ENCODE assay signal across 9 cellular contexts in the genomic region with DNA sequence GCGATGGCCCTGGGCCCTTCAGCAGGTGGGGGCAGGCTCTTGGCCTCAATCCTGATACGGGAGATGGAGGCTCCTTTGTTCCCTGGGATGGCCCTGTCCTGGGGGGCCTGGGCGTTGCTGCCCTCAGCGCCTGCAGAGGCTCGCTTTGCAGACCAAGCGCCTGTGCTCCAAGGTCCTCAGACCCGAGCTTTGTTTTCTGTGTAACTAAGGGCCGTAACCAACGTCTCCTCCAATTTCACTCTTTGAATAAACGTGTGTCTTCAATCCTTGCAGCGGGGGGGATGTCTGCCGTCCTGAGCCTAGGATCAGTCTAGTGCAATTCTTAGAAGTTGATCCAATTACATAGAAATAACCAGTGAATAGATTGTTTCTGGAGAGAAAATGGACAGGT. TPM values are rescaled to one million over a fixed set of nuclear protein-coding genes. Genes with fewer than 3 reads are reported as not detected.
DNase-seq lines count a peak whose midpoint lies in the region; ATAC-seq and TF ChIP-seq lines count a peak whose summit lies in the region.
"Had no signal": no experiment of that assay in that cellular context is flagged by ENCODE, and none has a peak within 500 bp of the region (broad histone marks: within the 10 kb centered on the region; RNA-seq: fewer than 3 reads in every experiment).

No MANE protein-coding gene starts in this region.

- ATAC-seq in psoas muscle = peak in 1 of 4 donors; percentile 9
- no peak for ATAC-seq in GM21367 (IDR thresholded peaks at IDR 0.05; ENCODE audit: unreplicated experiment)
- no peak for ATAC-seq in stimulated activated memory B cell treated with anti-CD40 and anti-IgM and Interleukin-4, amounts not matched to agents 10 μg/mL and 1 μg/mL and 100 μg/mL, for 72 hours

- peaks cover 51% of the 10 kb centered on the region for H3K4me1 ChIP-seq in psoas muscle

- intact Hi-C loops in psoas muscle (cut with DNase I) = loop anchor here in 1 of 2 donors (5.0 kb wide), 1 partner anchor 230 kb away; a partner anchor contains a TSS

- peaks cover 40% of the 10 kb centered on the region for H3K4me1 Mint-ChIP-seq in chondrocyte (ENCODE audit: low read depth)
- peaks cover 53% of the 10 kb centered on the region for H3K4me1 Mint-ChIP-seq in stimulated activated memory B cell treated with anti-CD40 and anti-IgM and Interleukin-4, amounts not matched to agents 10 μg/mL and 1 μg/mL and 100 μg/mL, for 72 hours

- DNase-seq in NCI-H128 (lab: John Stamatoyannopoulos, UW; ENCODE audit: unreplicated experiment) (peak; percentile 14), chondrocyte (ENCODE audit: low spot score) (no peak), psoas muscle (peak in 1 of 2 donors; percentile 54)
- DNase-seq: stimulated activated CD4-positive, alpha-beta T cell treated with anti-CD3 and anti-CD28 coated beads, Interleukin-15, amount 100 ng/mL, for 24 hours had no signal

- H3K27me3 ChIP-seq in psoas muscle (ENCODE audit: insufficient read depth in 3 of 3, low read length in 2 of 3) = no peaks in the 10 kb centered on the region

- peak overlapping the region; percentile 57 for H3K27ac Mint-ChIP-seq in chondrocyte (ENCODE audit: unreplicated experiment)
- no peak overlapping the region for H3K27ac Mint-ChIP-seq in stimulated activated memory B cell treated with anti-CD40 and anti-IgM and Interleukin-4, amounts not matched to agents 10 μg/mL and 1 μg/mL and 100 μg/mL, for 72 hours
- H3K27ac Mint-ChIP-seq: T-helper 1 cell treated with Interleukin-12 subunit alpha and Interleukin-12 subunit beta and Interleukin-4 antibody, amounts not matched to agents 30 μg/mL and 1 μg/mL, for 36 hours had no signal

- H3K27me3 Mint-ChIP-seq in chondrocyte (ENCODE audit: low read depth) = no peaks in the 10 kb centered on the region
- no peaks in the 10 kb centered on the region for H3K27me3 Mint-ChIP-seq in stimulated activated memory B cell treated with anti-CD40 and anti-IgM and Interleukin-4, amounts not matched to agents 10 μg/mL and 1 μg/mL and 100 μg/mL, for 72 hours

- WGBS in psoas muscle, 3 donors = 12 to 32% (median 15%) methylated on average over 12 of the region's 12 CpGs

- peaks cover 15 to 60% of the 10 kb centered on the region in 2 donors for H3K36me3 ChIP-seq in psoas muscle (ENCODE audit: insufficient read depth in 1 of 2, low read depth in 1 of 2)

- peaks cover 23% of the 10 kb centered on the region for H3K36me3 Mint-ChIP-seq in chondrocyte (ENCODE audit: low read depth)
- H3K36me3 Mint-ChIP-seq in stimulated activated memory B cell treated with anti-CD40 and anti-IgM and Interleukin-4, amounts not matched to agents 10 μg/mL and 1 μg/mL and 100 μg/mL, for 72 hours = peaks cover 58% of the 10 kb centered on the region

- H3K9me3 Mint-ChIP-seq in chondrocyte (ENCODE audit: low read depth) = no peaks in the 10 kb centered on the region
- no peaks in the 10 kb centered on the region for H3K9me3 Mint-ChIP-seq in stimulated activated memory B cell treated with anti-CD40 and anti-IgM and Interleukin-4, amounts not matched to agents 10 μg/mL and 1 μg/mL and 100 μg/mL, for 72 hours
- H3K9me3 Mint-ChIP-seq: T-helper 1 cell treated with Interleukin-12 subunit alpha and Interleukin-12 subunit beta and Interleukin-4 antibody, amounts not matched to agents 30 μg/mL and 1 μg/mL, for 36 hours had no signal

- peak overlapping the region; percentile 60 for H3K27ac ChIP-seq in psoas muscle

- TF ChIP-seq CTCF in chondrocyte (IDR thresholded peaks at IDR 0.05) (no peak), psoas muscle (IDR thresholded peaks at IDR 0.05) (no peak)

- peak overlapping the region; percentile 63 for H3K4me3 Mint-ChIP-seq in chondrocyte (ENCODE audit: unreplicated experiment)
- no peak overlapping the region for H3K4me3 Mint-ChIP-seq in stimulated activated memory B cell treated with anti-CD40 and anti-IgM and Interleukin-4, amounts not matched to agents 10 μg/mL and 1 μg/mL and 100 μg/mL, for 72 hours
- H3K4me3 Mint-ChIP-seq: T-helper 1 cell treated with Interleukin-12 subunit alpha and Interleukin-12 subunit beta and Interleukin-4 antibody, amounts not matched to agents 30 μg/mL and 1 μg/mL, for 36 hours had no signal

- peak overlapping the region; percentile 81 for H3K4me3 ChIP-seq in psoas muscle

- H3K9me3 ChIP-seq in psoas muscle = no peaks in the 10 kb centered on the region

RNA-seq across cellular contexts. Expression of a gene that starts 5.2 kb away (rescaled TPM):
- total RNA-seq in chondrocyte (281 to 343 TPM (median 285 TPM) in 3 replicates), psoas muscle (10 to 100 TPM; 36.5 to 69.4 (median 60.8) TPM)
- polyA plus RNA-seq in psoas muscle = 10 to 100 TPM; 24.2 to 36.3 (median 25.1) TPM

RNA-seq across cellular contexts. Expression of a gene that starts 19.3 kb away (rescaled TPM):
- total RNA-seq in chondrocyte (5.4 to 6.8 TPM (median 6.0 TPM) in 3 replicates), psoas muscle (not detected)
- not detected for polyA plus RNA-seq in psoas muscle
- total RNA-seq: HT1080 had no signal

RNA-seq across cellular contexts. Expression of a gene that starts 25.1 kb away (rescaled TPM):
- total RNA-seq in chondrocyte = 0.37 to 0.51 TPM in 2 of 3 replicates, not detected in the other
- total RNA-seq in psoas muscle = under 1 TPM in 1 of 4 donors, not detected in 3; 0.69 TPM
- not detected for polyA plus RNA-seq in psoas muscle
- total RNA-seq: epithelial cell of proximal tubule, HT1080 had no signal

RNA-seq across cellular contexts. Expression of a gene that starts 38.3 kb away (rescaled TPM):
- total RNA-seq in chondrocyte (not detected in 3 replicates), psoas muscle (under 1 TPM in 2 of 4 donors, not detected in 2; 0.22 to 0.34 TPM)
- under 1 TPM in 2 of 3 donors, not detected in 1; 0.04 to 0.05 TPM for polyA plus RNA-seq in psoas muscle
- total RNA-seq: epithelial cell of proximal tubule, HT1080 had no signal

RNA-seq across cellular contexts. Expression of a gene that starts 49.6 kb away (rescaled TPM):
- total RNA-seq in chondrocyte (not detected in 3 replicates), psoas muscle (under 1 TPM in 2 of 4 donors, not detected in 2; 0.39 to 0.55 TPM)
- polyA plus RNA-seq in psoas muscle = under 1 TPM; 0.55 to 0.95 (median 0.92) TPM
- total RNA-seq: epithelial cell of proximal tubule, HT1080 had no signal
